Comparison of ENCODE assay signal across 9 cellular contexts in genomic region chr22:41383085-41383484, GRCh38. TPM values are rescaled to one million over a fixed set of nuclear protein-coding genes. Genes with fewer than 3 reads are reported as not detected.
DNase-seq lines count a peak whose midpoint lies in the region; ATAC-seq and TF ChIP-seq lines count a peak whose summit lies in the region.
"Had no signal": no experiment of that assay in that cellular context is flagged by ENCODE, and none has a peak within 500 bp of the region (broad histone marks: within the 10 kb centered on the region; RNA-seq: fewer than 3 reads in every experiment).

No MANE protein-coding gene starts in this region.

- ATAC-seq in Right ventricle myocardium inferior: no peak
- no peak for ATAC-seq in HG03045 (IDR thresholded peaks at IDR 0.05; ENCODE audit: unreplicated experiment)
- no peak for ATAC-seq in HG03039 (IDR thresholded peaks at IDR 0.05; ENCODE audit: unreplicated experiment)

- dilution Hi-C loops in mammary epithelial cell (cut with HindIII; ENCODE audit: low sequenced_read_pairs): no loop called here

- H3K9me3 ChIP-seq in right atrium auricular region (no peaks in the 10 kb centered on the region), mammary epithelial cell (replicated peaks; ENCODE audit: insufficient read depth, low read length) (no peaks in the 10 kb centered on the region), muscle layer of colon (ENCODE audit: low read length) (no peaks in the 10 kb centered on the region), vagina (no peaks in the 10 kb centered on the region)

- CTCF ChIA-PET in mammary epithelial cell (lab: Charles Lee; ENCODE audit: low non-redundant PET): interaction anchor here (0.5 kb wide), 1 partner anchor 38 kb away, joined by 4 read pairs; no protein-coding TSS in a partner anchor

- H3K9ac ChIP-seq in mammary epithelial cell (ENCODE audit: insufficient read depth, low read length): no peak overlapping the region
- H3K9ac ChIP-seq in muscle layer of colon (ENCODE audit: low read length): peak overlapping the region; percentile 78

- DNase-seq in right atrium auricular region (ENCODE audit: low spot score) (no peak), Right ventricle myocardium inferior (ENCODE audit: missing footprints) (no peak), mammary epithelial cell (no peak), vagina (ENCODE audit: extremely low spot score in 2 of 2) (no peak), midbrain (lab: John Stamatoyannopoulos, UW) (no peak)
- DNase-seq: NCI-H526 had no signal

- H3K4me1 ChIP-seq in right atrium auricular region (peaks cover 0 to 38% of the 10 kb centered on the region in 2 donors), mammary epithelial cell (ENCODE audit: insufficient read depth, low read length) (peaks cover 24% of the 10 kb centered on the region), muscle layer of colon (ENCODE audit: insufficient read depth, low read length) (peaks cover 23% of the 10 kb centered on the region), vagina (peaks cover 34% of the 10 kb centered on the region)

- H3K79me2 ChIP-seq in mammary epithelial cell (ENCODE audit: insufficient read depth, low read length): no peaks in the 10 kb centered on the region

- BruUV-seq in mammary epithelial cell (replicated peaks; lab: Mats Ljungman, UMichigan): no TSS peak

- in situ Hi-C loops in mammary epithelial cell (cut with MboI; ENCODE audit: low sequenced_read_pairs in 2 of 2): no loop called here

- peak overlapping the region; percentile 99 for H3K27ac ChIP-seq in right atrium auricular region
- H3K27ac ChIP-seq in mammary epithelial cell (ENCODE audit: insufficient read depth, low read depth, low read length): no peak overlapping the region
- peak overlapping the region; percentile 98 for H3K27ac ChIP-seq in muscle layer of colon (ENCODE audit: low read depth, low read length)
- H3K27ac ChIP-seq in vagina: peak overlapping the region; percentile 98

- no peak for TF ChIP-seq CTCF in right atrium auricular region (IDR thresholded peaks at IDR 0.05)
- TF ChIP-seq CTCF in mammary epithelial cell (conservative IDR thresholded peaks at IDR 0.05 in 1 of 2, IDR thresholded peaks at IDR 0.05 in 1 of 2; ENCODE audit: extremely low read depth in 1 of 2, insufficient read depth in 1 of 2, low read depth in 1 of 2, low read length in 2 of 2): no peak
- TF ChIP-seq CTCF in vagina (IDR thresholded peaks at IDR 0.05): no peak

- H2AFZ ChIP-seq in mammary epithelial cell (ENCODE audit: low read depth, low read length): peak overlapping the region; percentile 92

- H3K4me3 ChIP-seq in right atrium auricular region (peak overlapping the region in 1 of 2 donors; percentile 90), mammary epithelial cell (replicated peaks in 1 of 3; ENCODE audit: insufficient read depth in 1 of 3, low read depth in 2 of 3, low read length in 3 of 3) (peak overlapping the region; percentile 63 to 78 (median 65)), muscle layer of colon (ENCODE audit: low read depth in 1 of 2, low read length in 2 of 2) (peak overlapping the region; percentile 84 to 91), vagina (peak overlapping the region; percentile 78 to 94)

- H3K27me3 ChIP-seq in right atrium auricular region: no peaks in the 10 kb centered on the region
- no peaks in the 10 kb centered on the region for H3K27me3 ChIP-seq in mammary epithelial cell (ENCODE audit: insufficient read depth, low read length)
- no peaks in the 10 kb centered on the region for H3K27me3 ChIP-seq in muscle layer of colon (ENCODE audit: control insufficient read depth in 1 of 2, insufficient read depth in 2 of 2, low read length in 2 of 2)
- H3K27me3 ChIP-seq in vagina: no peaks in the 10 kb centered on the region

- TF ChIP-seq POLR2A in vagina (IDR thresholded peaks at IDR 0.05): no peak

- no peaks in the 10 kb centered on the region for H4K20me1 ChIP-seq in mammary epithelial cell (ENCODE audit: insufficient read depth, low read length)

- WGBS in mammary epithelial cell (ENCODE audit: low coverage, missing lambda C conversion rate): 65% methylated on average over 5 of the region's 5 CpGs

- H3K36me3 ChIP-seq in right atrium auricular region: peaks cover 10% of the 10 kb centered on the region
- H3K36me3 ChIP-seq in mammary epithelial cell (ENCODE audit: insufficient read depth, low read length): peaks cover 3% of the 10 kb centered on the region
- H3K36me3 ChIP-seq in muscle layer of colon (ENCODE audit: insufficient read depth, low read length): peaks cover 7% of the 10 kb centered on the region
- H3K36me3 ChIP-seq in vagina: peaks cover 0 to 2% of the 10 kb centered on the region in 2 donors

- intact Hi-C loops in Right ventricle myocardium inferior (cut with DNase I) (loop anchor here (5.0 kb wide), 1 partner anchor 96 kb away; the partner anchor contains the start of gene RANGAP1), mammary epithelial cell (cut with micrococcal nuclease) (loop anchor here (5.0 kb wide), 2 partner anchors 81 to 96 kb away; partner anchors contain the start of genes RANGAP1 and ZC3H7B), vagina (cut with DNase I) (no loop called here)

- H3K4me2 ChIP-seq in mammary epithelial cell (ENCODE audit: insufficient read depth, low read depth, low read length): peak overlapping the region; percentile 96

RNA-seq across cellular contexts. Expression of gene TEF, which starts 1.3 kb away (rescaled TPM):
- total RNA-seq in right atrium auricular region (10 to 100 TPM; 12.7 to 14.2 TPM), Right ventricle myocardium inferior (23.5 TPM), mammary epithelial cell (1 to 10 TPM; 5.2 TPM), vagina (12.0 TPM)
- polyA plus RNA-seq in mammary epithelial cell: 7.4 TPM
- polyA minus RNA-seq in mammary epithelial cell: 62.8 TPM
